In the genomic region with DNA sequence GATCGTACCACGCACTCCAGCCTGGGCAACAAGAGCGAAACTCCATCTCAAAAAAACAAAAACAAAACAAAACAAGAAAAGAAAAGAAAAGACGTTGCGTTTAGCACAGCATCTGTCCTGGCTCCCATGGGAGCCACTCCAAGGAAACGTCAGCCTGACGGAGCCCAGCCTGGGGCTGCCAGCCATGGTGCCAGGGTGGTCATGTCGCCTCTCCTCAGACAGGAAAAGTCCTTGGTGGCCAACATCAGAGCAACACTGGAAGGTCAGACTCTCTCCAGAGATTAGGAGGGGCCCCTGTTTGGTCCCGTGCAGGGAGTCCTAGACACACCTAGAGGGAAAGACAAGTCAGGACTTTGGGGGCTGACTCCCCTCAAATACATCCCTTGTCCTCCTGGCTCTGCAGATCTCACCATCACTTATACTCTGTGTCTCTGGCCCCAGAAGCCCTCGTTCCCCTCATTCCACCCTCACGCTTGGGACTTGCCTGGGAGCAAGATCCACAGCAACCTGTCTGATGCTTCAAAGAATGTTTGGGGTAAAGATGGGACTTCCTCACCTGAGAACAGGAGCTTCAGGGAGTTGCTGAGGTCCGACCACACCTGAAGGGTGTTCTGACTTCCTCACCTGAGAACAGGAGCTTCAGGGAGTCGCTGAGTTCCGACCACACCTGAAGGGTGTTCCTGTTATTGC, we compare ENCODE assay signal across 16 cellular contexts. TPM values are rescaled to one million over a fixed set of nuclear protein-coding genes. Genes with fewer than 3 reads are reported as not detected.
DNase-seq lines count a peak whose midpoint lies in the region; ATAC-seq, FAIRE-seq and TF ChIP-seq lines count a peak whose summit lies in the region.
"Had no signal": no experiment of that assay in that cellular context is flagged by ENCODE, and none has a peak within 500 bp of the region (broad histone marks: within the 10 kb centered on the region; RNA-seq: fewer than 3 reads in every experiment).

No MANE protein-coding gene starts in this region.

- peaks cover 7% of the 10 kb centered on the region for H3K4me1 Mint-ChIP-seq in stimulated activated effector memory CD8-positive, alpha-beta T cell treated with anti-CD3 and anti-CD28 coated beads, Interleukin-12 subunit alpha, Interleukin-12 subunit beta, amount 100 ng/mL, for 72 hours

- no peak for DNase-seq in bronchial epithelial cell (ENCODE audit: low read depth)
- DNase-seq in lower lobe of right lung: peak; percentile 10
- no peak for DNase-seq in stimulated activated effector memory CD8-positive, alpha-beta T cell treated with anti-CD3 and anti-CD28 coated beads, Interleukin-12 subunit alpha, Interleukin-12 subunit beta, amount 100 ng/mL, for 72 hours (ENCODE audit: low spot score in 2 of 2)
- no peak for DNase-seq in SHP77 treated with DMSO at 0.1 percent for 48 hours (lab: John Stamatoyannopoulos, UW)
- DNase-seq in LoVo (ENCODE audit: low spot score): no peak
- DNase-seq: CD4-positive, CD25-positive, alpha-beta regulatory T cell; DMS53; GF-D8; GOT3; H9 had no signal

- no peak overlapping the region for H3K9ac ChIP-seq in BLaER1 treated with 17β-estradiol and CSF1 and Interleukin-3, amounts not matched to agents 10 nM and 100 nM

- no peaks in the 10 kb centered on the region for H3K36me3 ChIP-seq in BLaER1 treated with 17β-estradiol and CSF1 and Interleukin-3, amounts not matched to agents 10 nM and 100 nM
- H3K36me3 ChIP-seq in bronchial epithelial cell (ENCODE audit: control insufficient read depth, insufficient read depth, low read length) (no peaks in the 10 kb centered on the region), lower lobe of right lung (no peaks in the 10 kb centered on the region)

- H3K36me3 Mint-ChIP-seq in stimulated activated effector memory CD8-positive, alpha-beta T cell treated with anti-CD3 and anti-CD28 coated beads, Interleukin-12 subunit alpha, Interleukin-12 subunit beta, amount 100 ng/mL, for 72 hours: no peaks in the 10 kb centered on the region
- H3K36me3 Mint-ChIP-seq: CD4-positive, CD25-positive, alpha-beta regulatory T cell had no signal

- peak overlapping the region in 8 of 11 experiments; percentile 9 to 44 (median 26); a peak in 13 of 22 replicates for H3K4me2 ChIP-seq in BLaER1 treated with 17β-estradiol and CSF1 and Interleukin-3, amounts not matched to agents 10 nM and 100 nM
- H3K4me2 ChIP-seq: A549 had no signal

- no peak overlapping the region for H3K4me3 ChIP-seq in BLaER1 treated with 17β-estradiol and CSF1 and Interleukin-3, amounts not matched to agents 10 nM and 100 nM
- no peak overlapping the region for H3K4me3 ChIP-seq in bronchial epithelial cell (ENCODE audit: low read depth, low read length)
- no peak overlapping the region for H3K4me3 ChIP-seq in lower lobe of right lung
- H3K4me3 ChIP-seq: A549 had no signal

- FAIRE-seq in bronchial epithelial cell (lab: Jason Lieb, UNC): peak; percentile 64
- FAIRE-seq: A549, GM19239, HepG2, HTR-8/SVneo had no signal

- H3K4me1 ChIP-seq in BLaER1 treated with 17β-estradiol and CSF1 and Interleukin-3, amounts not matched to agents 10 nM and 100 nM: peaks cover 30 to 80% (median 70%) of the 10 kb centered on the region in 10 experiments
- peaks cover 4% of the 10 kb centered on the region for H3K4me1 ChIP-seq in lower lobe of right lung
- H3K4me1 ChIP-seq: A549 had no signal

- peak overlapping the region; percentile 40 for H3K27ac Mint-ChIP-seq in stimulated activated effector memory CD8-positive, alpha-beta T cell treated with anti-CD3 and anti-CD28 coated beads, Interleukin-12 subunit alpha, Interleukin-12 subunit beta, amount 100 ng/mL, for 72 hours

- no peak for ATAC-seq in lower lobe of right lung
- ATAC-seq in stimulated activated effector memory CD8-positive, alpha-beta T cell treated with anti-CD3 and anti-CD28 coated beads, Interleukin-12 subunit alpha, Interleukin-12 subunit beta, amount 100 ng/mL, for 72 hours: no peak
- ATAC-seq in HG02981 (IDR thresholded peaks at IDR 0.05; ENCODE audit: unreplicated experiment): no peak
- ATAC-seq: A549, HepG2 had no signal

- H3K4me3 Mint-ChIP-seq in stimulated activated effector memory CD8-positive, alpha-beta T cell treated with anti-CD3 and anti-CD28 coated beads, Interleukin-12 subunit alpha, Interleukin-12 subunit beta, amount 100 ng/mL, for 72 hours: no peak overlapping the region
- H3K4me3 Mint-ChIP-seq: CD4-positive, CD25-positive, alpha-beta regulatory T cell; H9 had no signal

- no peaks in the 10 kb centered on the region for H3K9me3 Mint-ChIP-seq in stimulated activated effector memory CD8-positive, alpha-beta T cell treated with anti-CD3 and anti-CD28 coated beads, Interleukin-12 subunit alpha, Interleukin-12 subunit beta, amount 100 ng/mL, for 72 hours
- H3K9me3 Mint-ChIP-seq: CD4-positive, CD25-positive, alpha-beta regulatory T cell had no signal

- peaks cover 0 to 20% (median 11%) of the 10 kb centered on the region in 11 experiments; a peak in 13 of 22 replicates for H3K9me3 ChIP-seq in BLaER1 treated with 17β-estradiol and CSF1 and Interleukin-3, amounts not matched to agents 10 nM and 100 nM (replicated peaks in 1 of 11)
- H3K9me3 ChIP-seq in lower lobe of right lung: no peaks in the 10 kb centered on the region

- H4K20me1 ChIP-seq in BLaER1 treated with 17β-estradiol and CSF1 and Interleukin-3, amounts not matched to agents 10 nM and 100 nM: no peaks in the 10 kb centered on the region

- no peaks in the 10 kb centered on the region for H3K27me3 ChIP-seq in BLaER1 treated with 17β-estradiol and CSF1 and Interleukin-3, amounts not matched to agents 10 nM and 100 nM
- H3K27me3 ChIP-seq in bronchial epithelial cell (ENCODE audit: control insufficient read depth, insufficient read depth, low read length) (no peaks in the 10 kb centered on the region), lower lobe of right lung (ENCODE audit: low read depth) (no peaks in the 10 kb centered on the region)

- no peak overlapping the region for H3K27ac ChIP-seq in BLaER1 treated with 17β-estradiol and CSF1 and Interleukin-3, amounts not matched to agents 10 nM and 100 nM
- H3K27ac ChIP-seq in lower lobe of right lung: no peak overlapping the region
- H3K27ac ChIP-seq: A549 had no signal

- TF ChIP-seq CTCF in bronchial epithelial cell (IDR thresholded peaks at IDR 0.05; ENCODE audit: insufficient read depth, low read length, severe bottlenecking): no peak
- no peak for TF ChIP-seq CTCF in lower lobe of right lung (IDR thresholded peaks at IDR 0.05)

- intact Hi-C loops in lower lobe of right lung (cut with DNase I): no loop called here

RNA-seq across cellular contexts. Expression of a gene that starts 9.3 kb away (rescaled TPM):
- not detected in 2 replicates for total RNA-seq in bronchial epithelial cell
- 6.6 TPM for total RNA-seq in lower lobe of right lung
- total RNA-seq: CD4-positive, CD25-positive, alpha-beta regulatory T cell; H9; HepG2 had no signal

RNA-seq across cellular contexts. Expression of a gene that starts 16.7 kb away (rescaled TPM):
- total RNA-seq in bronchial epithelial cell: not detected in 2 replicates
- 21.9 TPM for total RNA-seq in lower lobe of right lung
- total RNA-seq: CD4-positive, CD25-positive, alpha-beta regulatory T cell; H9; HepG2 had no signal

RNA-seq across cellular contexts. Expression of a gene that starts 35.1 kb away (rescaled TPM):
- not detected in 2 replicates for total RNA-seq in bronchial epithelial cell
- total RNA-seq in lower lobe of right lung: 176 TPM
- total RNA-seq: H9 had no signal

RNA-seq across cellular contexts. Expression of a gene that starts 48.7 kb away (rescaled TPM):
- not detected in 2 replicates for total RNA-seq in bronchial epithelial cell
- total RNA-seq in lower lobe of right lung: 26.1 TPM
- total RNA-seq: CD4-positive, CD25-positive, alpha-beta regulatory T cell; H9; HepG2 had no signal

Comparison
In these comparisons a context has a peak if more than half of its experiments do, and no peak if none do; other contexts are left out.
1. RNA of a gene that starts 16.7 kb away (total RNA-seq): 21.9 TPM in lower lobe of right lung (single experiment); not detected in bronchial epithelial cell; every median in the first group is over 10 times any median in the second.
2. RNA of a gene that starts 35.1 kb away (total RNA-seq): 176 TPM in lower lobe of right lung (single experiment); not detected in bronchial epithelial cell; every median in the first group is over 100 times any median in the second.